20 cellular contexts compared by ENCODE assay signal in the genomic region with DNA sequence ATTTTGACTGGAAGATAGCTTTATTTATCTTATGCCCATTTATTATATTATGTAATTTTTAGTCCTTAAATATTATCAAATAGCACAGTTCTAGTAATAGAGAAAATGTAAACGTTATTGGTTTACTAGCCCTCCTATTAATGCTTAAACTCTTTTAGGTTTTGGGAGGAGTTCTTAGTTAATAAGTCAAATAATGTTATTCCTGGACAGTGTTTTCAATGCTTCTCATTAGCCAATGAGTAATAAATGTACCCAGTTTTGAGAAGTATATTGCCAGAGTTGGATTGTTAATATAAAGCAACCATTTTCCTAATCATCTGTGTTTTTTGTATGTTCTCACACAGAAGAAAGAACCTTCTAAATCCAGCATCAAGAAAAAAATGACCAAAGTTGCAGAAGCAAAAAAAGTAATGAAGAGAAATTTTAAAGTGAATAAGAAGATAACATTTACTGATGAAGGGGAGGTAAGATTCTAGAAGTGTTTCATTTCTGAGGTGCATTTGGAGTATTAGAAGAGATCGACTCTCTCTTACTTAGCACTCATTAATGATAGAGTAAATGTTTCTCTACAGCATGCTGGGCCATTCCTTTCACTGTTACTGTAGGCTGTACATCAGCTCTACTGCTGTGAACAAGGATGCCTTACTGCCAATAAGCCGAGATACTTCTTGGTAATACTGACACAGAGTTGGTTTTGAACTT.
"Had no signal": no experiment of that assay in that cellular context is flagged by ENCODE, and none has a peak within 500 bp of the region (broad histone marks: within the 10 kb centered on the region; RNA-seq: fewer than 3 reads in every experiment).

No MANE protein-coding gene starts in this region.

- H3K27me3 ChIP-seq: colonic mucosa, gastrocnemius medialis, left lung, tibial artery had no signal

- ATAC-seq: activated CD8-positive, alpha-beta T cell treated with anti-CD3 and anti-CD28 coated beads, Interleukin-2, amount 10 ng/mL, durations not matched to agents 7 days and 5 days; activated naive CD8-positive, alpha-beta T cell treated with anti-CD3 and anti-CD28 coated beads, Interleukin-2, amount 50 U/mL, for 24 hours; activated T-cell treated with anti-CD3 and anti-CD28 coated beads, Interleukin-2, amount 50 U/mL, for 4 hours; gastrocnemius medialis; left lung; right cardiac atrium had no signal

- H3K4me3 ChIP-seq: colonic mucosa, gastrocnemius medialis, left lung, tibial artery had no signal

- H3K4me3 Mint-ChIP-seq: activated CD4-positive, alpha-beta T cell treated with anti-CD3 and anti-CD28 coated beads, Interleukin-2, amount 10 ng/mL, durations not matched to agents 24 days and 14 days; activated CD8-positive, alpha-beta T cell treated with anti-CD3 and anti-CD28 coated beads, Interleukin-2, amount 10 ng/mL, durations not matched to agents 7 days and 5 days; activated naive CD4-positive, alpha-beta T cell treated with anti-CD3 and anti-CD28 coated beads, Interleukin-2, amount 10 ng/mL, durations not matched to agents 7 days and 5 days; activated naive CD8-positive, alpha-beta T cell treated with anti-CD3 and anti-CD28 coated beads, Interleukin-2, amount 50 U/mL, for 24 hours; activated T-cell treated with anti-CD3 and anti-CD28 coated beads, Interleukin-2, amount 50 U/mL, for 4 hours; brain; neural crest cell had no signal

- H3K36me3 ChIP-seq: colonic mucosa had no signal

- H3K9me3 Mint-ChIP-seq: activated CD4-positive, alpha-beta T cell treated with anti-CD3 and anti-CD28 coated beads, Interleukin-2, amount 10 ng/mL, durations not matched to agents 24 days and 14 days; activated naive CD4-positive, alpha-beta T cell treated with anti-CD3 and anti-CD28 coated beads, Interleukin-2, amount 10 ng/mL, durations not matched to agents 7 days and 5 days; activated naive CD8-positive, alpha-beta T cell treated with anti-CD3 and anti-CD28 coated beads, Interleukin-2, amount 50 U/mL, for 24 hours; activated T-cell treated with anti-CD3 and anti-CD28 coated beads, Interleukin-2, amount 50 U/mL, for 4 hours; brain; neural crest cell had no signal

- H3K27ac ChIP-seq: colonic mucosa, gastrocnemius medialis, left lung, tibial artery had no signal

- H3K27me3 Mint-ChIP-seq: activated CD4-positive, alpha-beta T cell treated with anti-CD3 and anti-CD28 coated beads, Interleukin-2, amount 10 ng/mL, durations not matched to agents 24 days and 14 days; activated naive CD4-positive, alpha-beta T cell treated with anti-CD3 and anti-CD28 coated beads, Interleukin-2, amount 10 ng/mL, durations not matched to agents 7 days and 5 days; activated naive CD8-positive, alpha-beta T cell treated with anti-CD3 and anti-CD28 coated beads, Interleukin-2, amount 50 U/mL, for 24 hours; brain; progenitor cell of endocrine pancreas had no signal

- H3K4me1 Mint-ChIP-seq: brain, neural crest cell had no signal

- DNase-seq: activated CD4-positive, alpha-beta T cell treated with anti-CD3 and anti-CD28 coated beads, Interleukin-2, amount 10 ng/mL, durations not matched to agents 24 days and 14 days; activated CD8-positive, alpha-beta T cell treated with anti-CD3 and anti-CD28 coated beads, Interleukin-2, amount 10 ng/mL, durations not matched to agents 7 days and 5 days; activated naive CD4-positive, alpha-beta T cell treated with anti-CD3 and anti-CD28 coated beads, Interleukin-2, amount 10 ng/mL, durations not matched to agents 7 days and 5 days; activated naive CD8-positive, alpha-beta T cell treated with anti-CD3 and anti-CD28 coated beads, Interleukin-2, amount 50 U/mL, for 24 hours; activated T-cell treated with anti-CD3 and anti-CD28 coated beads, Interleukin-2, amount 50 U/mL, for 4 hours; anterior cingulate cortex; central memory CD4-positive, alpha-beta T cell; colonic mucosa; gastrocnemius medialis; head of caudate nucleus; left lung; mammary epithelial cell; right cardiac atrium; stimulated activated CD4-positive, alpha-beta T cell treated with anti-CD3 and anti-CD28 coated beads, Interleukin-2, amount 100 ng/mL, for 24 hours; stimulated activated naive CD4-positive, alpha-beta T cell treated with Interleukin-2 at 50 U/mL for 16 hours; T1000; tibial artery had no signal

- H3K27ac Mint-ChIP-seq: activated CD4-positive, alpha-beta T cell treated with anti-CD3 and anti-CD28 coated beads, Interleukin-2, amount 10 ng/mL, durations not matched to agents 24 days and 14 days; activated CD8-positive, alpha-beta T cell treated with anti-CD3 and anti-CD28 coated beads, Interleukin-2, amount 10 ng/mL, durations not matched to agents 7 days and 5 days; activated naive CD4-positive, alpha-beta T cell treated with anti-CD3 and anti-CD28 coated beads, Interleukin-2, amount 10 ng/mL, durations not matched to agents 7 days and 5 days; activated naive CD8-positive, alpha-beta T cell treated with anti-CD3 and anti-CD28 coated beads, Interleukin-2, amount 50 U/mL, for 24 hours; brain; progenitor cell of endocrine pancreas had no signal
